Comparison of ENCODE assay signal across 25 cellular contexts in genomic region chr6:116020738-116021137, GRCh38.
"Had no signal": no experiment of that assay in that cellular context is flagged by ENCODE, and none has a peak within 500 bp of the region (broad histone marks: within the 10 kb centered on the region; RNA-seq: fewer than 3 reads in every experiment).

No MANE protein-coding gene starts in this region.

- H3K27me3 ChIP-seq: colonic mucosa, esophagus squamous epithelium, left lung, right atrium auricular region, testis, tibial nerve, upper lobe of left lung had no signal

- DNase-seq: colonic mucosa; dermis blood vessel endothelial cell; effector memory CD4-positive, alpha-beta T cell; erythroblast; esophagus squamous epithelium; foreskin melanocyte; left cardiac atrium; left lung; mesenchymal stem cell; mucosa of descending colon; naive B cell; stimulated activated CD4-positive, alpha-beta T cell treated with anti-CD3 and anti-CD28 coated beads, Interleukin-2, amount 100 ng/mL, for 24 hours; stimulated activated CD4-positive, alpha-beta T cell treated with anti-CD3 and anti-CD28 coated beads, Interleukin-4, amount 100 ng/mL, for 24 hours; stimulated activated naive CD8-positive, alpha-beta T cell treated with anti-CD3 and anti-CD28 coated beads, Interleukin-15, Interleukin-2, amounts not matched to agents 100 U/mL and 50 U/mL, for 24 hours; substantia nigra; testis; upper lobe of left lung had no signal

- ATAC-seq: left cardiac atrium; left lung; mucosa of descending colon; natural killer cell treated with Interleukin-12 subunit alpha and Interleukin-12 subunit beta and Interleukin-15 and Interleukin-18, amount 100 ng/mL, for 72 hours; sciatic nerve; stimulated activated effector memory CD8-positive, alpha-beta T cell treated with anti-CD3 and anti-CD28 coated beads, Interleukin-12 subunit alpha, Interleukin-12 subunit beta, amount 100 ng/mL, for 72 hours; stimulated activated naive CD8-positive, alpha-beta T cell treated with anti-CD3 and anti-CD28 coated beads, Interleukin-15, Interleukin-2, amounts not matched to agents 100 U/mL and 50 U/mL, for 24 hours had no signal

- FAIRE-seq: urothelium cell line had no signal

- H3K36me3 ChIP-seq: colonic mucosa, esophagus squamous epithelium, left lung, neutrophil, prostate gland, right atrium auricular region, tibial nerve, upper lobe of left lung had no signal

- H3K4me1 ChIP-seq: colonic mucosa, prostate gland, testis had no signal

- H3K9me3 ChIP-seq: colonic mucosa, esophagus squamous epithelium, left lung, mucosa of descending colon, neutrophil, prostate gland, right atrium auricular region, testis, tibial nerve, upper lobe of left lung had no signal

- H3K27ac ChIP-seq: colonic mucosa, esophagus squamous epithelium, left lung, neutrophil, prostate gland, right atrium auricular region, testis, tibial nerve, upper lobe of left lung had no signal

- H3K4me3 ChIP-seq: colonic mucosa, esophagus squamous epithelium, left lung, mucosa of descending colon, prostate gland, right atrium auricular region, testis, tibial nerve, upper lobe of left lung had no signal
